ENCODE assay signal across 11 cellular contexts in genomic region chr6:43089467-43089866, GRCh38. TPM values are rescaled to one million over a fixed set of nuclear protein-coding genes. Genes with fewer than 3 reads are reported as not detected.
DNase-seq lines count a peak whose midpoint lies in the region.
"Had no signal": no experiment of that assay in that cellular context is flagged by ENCODE, and none has a peak within 500 bp of the region (broad histone marks: within the 10 kb centered on the region; RNA-seq: fewer than 3 reads in every experiment).

No MANE protein-coding gene starts in this region.

- H3K9ac ChIP-seq in mesenchymal stem cell (ENCODE audit: low read length): peak overlapping the region; percentile 17
- H3K9ac ChIP-seq: KMS-11 had no signal

- peak overlapping the region; percentile 19 for H3K27ac ChIP-seq in cingulate gyrus (ENCODE audit: low read depth, low read length)
- H3K27ac ChIP-seq in mesenchymal stem cell (ENCODE audit: low read length, poor library complexity, severe bottlenecking): peak overlapping the region; percentile 88
- peak overlapping the region; percentile 68 for H3K27ac ChIP-seq in urinary bladder (ENCODE audit: low read depth)
- H3K27ac ChIP-seq: KMS-11 had no signal

- peak overlapping the region; percentile 84 for H2BK15ac ChIP-seq in mesenchymal stem cell (ENCODE audit: low read depth, poor library complexity, severe bottlenecking)

- H3K23ac ChIP-seq in mesenchymal stem cell (ENCODE audit: low read length in 2 of 2): peak overlapping the region in 1 of 2 experiments; percentile 89

- H4K91ac ChIP-seq in mesenchymal stem cell (ENCODE audit: low read length): peak overlapping the region; percentile 77

- DNase-seq in DMS79 treated with DMSO at 0.1 percent for 48 hours (lab: John Stamatoyannopoulos, UW) (peak; percentile 65), DMS79 (lab: John Stamatoyannopoulos, UW) (no peak), mesenchymal stem cell (no peak), EL (no peak), NCI-H510A treated with DMSO at 0.1 percent for 48 hours (lab: John Stamatoyannopoulos, UW) (no peak), NCI-H2196 (lab: John Stamatoyannopoulos, UW; ENCODE audit: unreplicated experiment) (no peak)
- DNase-seq: activated naive CD8-positive, alpha-beta T cell treated with anti-CD3 and anti-CD28 coated beads, Interleukin-2, amount 10 ng/mL, durations not matched to agents 7 days and 5 days; Calu3 had no signal

- no peaks in the 10 kb centered on the region for H3K9me3 ChIP-seq in mesenchymal stem cell (ENCODE audit: control insufficient read depth, low read length)

- no peak overlapping the region for H3K4me3 ChIP-seq in mesenchymal stem cell (ENCODE audit: insufficient read depth in 1 of 2, low read depth in 1 of 2, low read length in 2 of 2)
- H3K4me3 ChIP-seq in urinary bladder (ENCODE audit: low read depth, low read length): no peak overlapping the region

- H2AK5ac ChIP-seq in mesenchymal stem cell (ENCODE audit: low read length, severe bottlenecking): peak overlapping the region; percentile 97

- peak overlapping the region in 1 of 2 experiments; percentile 46 for H3K18ac ChIP-seq in mesenchymal stem cell (ENCODE audit: low read depth in 1 of 2, low read length in 2 of 2)

- no peaks in the 10 kb centered on the region for H3K27me3 ChIP-seq in mesenchymal stem cell (ENCODE audit: control insufficient read depth in 1 of 2, insufficient read depth in 1 of 2, low read length in 2 of 2)

- H3K79me1 ChIP-seq in mesenchymal stem cell (replicated peaks; ENCODE audit: low read length, poor library complexity, severe bottlenecking): peaks cover 3% of the 10 kb centered on the region

- peak overlapping the region; percentile 46 for H3K4me2 ChIP-seq in mesenchymal stem cell (ENCODE audit: low read length, poor library complexity, severe bottlenecking)
- H3K4me2 ChIP-seq: KMS-11 had no signal

- no peak overlapping the region for H4K8ac ChIP-seq in mesenchymal stem cell (ENCODE audit: low read length)

- no peaks in the 10 kb centered on the region for H3K36me3 ChIP-seq in mesenchymal stem cell (ENCODE audit: control insufficient read depth in 1 of 2, insufficient read depth in 2 of 2, low read depth in 1 of 2, low read length in 2 of 2)
- no peaks in the 10 kb centered on the region for H3K36me3 ChIP-seq in urinary bladder (ENCODE audit: insufficient read depth)

- no peak overlapping the region for H2BK12ac ChIP-seq in mesenchymal stem cell (ENCODE audit: low read length in 2 of 2)

- peaks cover 45% of the 10 kb centered on the region for H3K4me1 ChIP-seq in mesenchymal stem cell (ENCODE audit: control insufficient read depth, insufficient read depth, low read depth, low read length)
- H3K4me1 ChIP-seq in urinary bladder (ENCODE audit: insufficient read depth): no peaks in the 10 kb centered on the region

- H2BK5ac ChIP-seq in mesenchymal stem cell (ENCODE audit: low read depth, low read length, poor library complexity, severe bottlenecking): peak overlapping the region; percentile 77

- peak overlapping the region; percentile 38 to 43 for H3K4ac ChIP-seq in mesenchymal stem cell (ENCODE audit: low read depth in 1 of 2, low read length in 2 of 2)

- H3K14ac ChIP-seq in mesenchymal stem cell (ENCODE audit: low read length in 2 of 2): no peak overlapping the region

- WGBS in mesenchymal stem cell: no CpG with 5 or more reads among the region's 4 CpGs
- 50% methylated on average over 4 of the region's 4 CpGs for WGBS in urinary bladder

- H2BK120ac ChIP-seq in mesenchymal stem cell (ENCODE audit: low read depth, low read length): no peak overlapping the region

- H2AFZ ChIP-seq in mesenchymal stem cell (ENCODE audit: low read depth, low read length): no peak overlapping the region

RNA-seq across cellular contexts. Expression of gene PTK7, which starts 13.4 kb away (rescaled TPM):
- polyA plus RNA-seq in mesenchymal stem cell (2013, experiment 1 of 2): 73.1 TPM
- 71.9 TPM for polyA plus RNA-seq in mesenchymal stem cell (2013, experiment 2 of 2)
- 89.6 TPM for total RNA-seq in urinary bladder
- polyA plus RNA-seq in urinary bladder: 49.6 TPM

RNA-seq across cellular contexts. Expression of gene KLC4, which starts 30.0 kb away (rescaled TPM):
- polyA plus RNA-seq in mesenchymal stem cell (2013, experiment 1 of 2): 9.8 TPM
- polyA plus RNA-seq in mesenchymal stem cell (2013, experiment 2 of 2): 10.1 TPM
- total RNA-seq in urinary bladder: 17.1 TPM
- 31.9 TPM for polyA plus RNA-seq in urinary bladder

RNA-seq across cellular contexts. Expression of gene MRPL2, which starts 30.2 kb away (rescaled TPM):
- polyA plus RNA-seq in mesenchymal stem cell (2013, experiment 1 of 2): 41.7 TPM
- polyA plus RNA-seq in mesenchymal stem cell (2013, experiment 2 of 2): 38.3 TPM
- total RNA-seq in urinary bladder: 9.3 TPM
- polyA plus RNA-seq in urinary bladder: 61.6 TPM

RNA-seq across cellular contexts. Expression of gene CUL7, which starts 35.8 kb away (rescaled TPM):
- polyA plus RNA-seq in mesenchymal stem cell (2013, experiment 1 of 2): 20.3 TPM
- polyA plus RNA-seq in mesenchymal stem cell (2013, experiment 2 of 2): 19.0 TPM
- total RNA-seq in urinary bladder: 26.5 TPM
- polyA plus RNA-seq in urinary bladder: 10.8 TPM

Comparison
In these comparisons a context has a peak if more than half of its experiments do, and no peak if none do; other contexts are left out.
1. H3K27ac ChIP-seq: peak in every context shown above with its lines; median percentile 88 in mesenchymal stem cell; 68 in urinary bladder; 19 in cingulate gyrus.